Comparison of ENCODE assay signal across 20 cellular contexts in genomic region chr1:46653405-46653853, GRCh38. TPM values are rescaled to one million over a fixed set of nuclear protein-coding genes. Genes with fewer than 3 reads are reported as not detected.
DNase-seq lines count a peak whose midpoint lies in the region; ATAC-seq, FAIRE-seq and TF ChIP-seq lines count a peak whose summit lies in the region.
"Had no signal": no experiment of that assay in that cellular context is flagged by ENCODE, and none has a peak within 500 bp of the region (broad histone marks: within the 10 kb centered on the region; RNA-seq: fewer than 3 reads in every experiment).

No MANE protein-coding gene starts in this region.

- peaks cover 60% of the 10 kb centered on the region for H3K36me3 Mint-ChIP-seq in activated CD8-positive, alpha-beta T cell treated with anti-CD3 and anti-CD28 coated beads for 36 hours (ENCODE audit: low read depth)
- H3K36me3 Mint-ChIP-seq in activated CD8-positive, alpha-beta T cell treated with anti-CD3 and anti-CD28 coated beads, Interleukin-2, amount 10 ng/mL, durations not matched to agents 7 days and 5 days (ENCODE audit: low read depth): peaks cover 59% of the 10 kb centered on the region

- TF ChIP-seq CTCF in activated CD8-positive, alpha-beta T cell treated with anti-CD3 and anti-CD28 coated beads for 36 hours (IDR thresholded peaks at IDR 0.05): no peak
- no peak for TF ChIP-seq CTCF in fibroblast of lung (conservative IDR thresholded peaks at IDR 0.05 in 1 of 2, IDR thresholded peaks at IDR 0.05 in 1 of 2; ENCODE audit: low read depth in 1 of 2, low read length in 2 of 2)

- H3K27ac ChIP-seq in fibroblast of lung (ENCODE audit: insufficient read depth, low read length) (no peak overlapping the region), small intestine (ENCODE audit: low read depth in 1 of 2, low read length in 1 of 2) (peak overlapping the region; percentile 24 to 63)

- no peaks in the 10 kb centered on the region for H3K27me3 Mint-ChIP-seq in activated CD8-positive, alpha-beta T cell treated with anti-CD3 and anti-CD28 coated beads for 36 hours
- H3K27me3 Mint-ChIP-seq in activated CD8-positive, alpha-beta T cell treated with anti-CD3 and anti-CD28 coated beads, Interleukin-2, amount 10 ng/mL, durations not matched to agents 7 days and 5 days (ENCODE audit: low read depth): no peaks in the 10 kb centered on the region
- H3K27me3 Mint-ChIP-seq: activated naive CD8-positive, alpha-beta T cell treated with anti-CD3 and anti-CD28 coated beads, Interleukin-2, amount 10 ng/mL, durations not matched to agents 7 days and 5 days; T-helper 17 cell had no signal

- 29 to 56% (median 48%) methylated on average over 2 of the region's 2 CpGs for WGBS in small intestine, 3 donors

- no peak for FAIRE-seq in small intestine (lab: Jason Lieb, UNC)
- no peak for FAIRE-seq in frontal cortex (lab: Jason Lieb, UNC)
- FAIRE-seq: GM12891, HTR-8/SVneo had no signal

- peak; percentile 20 for ATAC-seq in activated CD8-positive, alpha-beta T cell treated with anti-CD3 and anti-CD28 coated beads for 36 hours
- no peak for ATAC-seq in activated CD8-positive, alpha-beta T cell treated with anti-CD3 and anti-CD28 coated beads, Interleukin-2, amount 10 ng/mL, durations not matched to agents 7 days and 5 days
- ATAC-seq in GM21619 (IDR thresholded peaks at IDR 0.05; ENCODE audit: unreplicated experiment): no peak
- ATAC-seq: left ventricle myocardium superior, T-helper 17 cell had no signal

- H3K79me2 ChIP-seq in fibroblast of lung (ENCODE audit: control insufficient read depth, insufficient read depth, low read length): no peaks in the 10 kb centered on the region

- no peak for DNase-seq in activated CD8-positive, alpha-beta T cell treated with anti-CD3 and anti-CD28 coated beads for 36 hours
- no peak for DNase-seq in activated CD8-positive, alpha-beta T cell treated with anti-CD3 and anti-CD28 coated beads, Interleukin-2, amount 10 ng/mL, durations not matched to agents 7 days and 5 days
- DNase-seq in LoVo (ENCODE audit: low spot score) (peak; percentile 25), fibroblast of lung (ENCODE audit: low read depth in 2 of 2) (peak; percentile 58 to 61), small intestine (peak; percentile 76), frontal cortex (ENCODE audit: low spot score in 2 of 2) (no peak)
- DNase-seq in activated effector memory CD4-positive, alpha-beta T cell treated with Interleukin-2 at 50 U/mL for 16 hours: no peak
- DNase-seq: ACHN; activated CD4-positive, alpha-beta T cell treated with anti-CD3 and anti-CD28 coated beads, Interleukin-2, amount 50 U/mL, for 48 hours; activated naive CD8-positive, alpha-beta T cell treated with anti-CD3 and anti-CD28 coated beads, Interleukin-2, amount 10 ng/mL, durations not matched to agents 7 days and 5 days; glutamatergic neuron; H7; left ventricle myocardium superior; NCI-H226; Peyer's patch; stimulated activated CD4-positive, alpha-beta T cell treated with anti-CD3 and anti-CD28 coated beads, Interleukin-12 subunit alpha, Interleukin-12 subunit beta, amount 100 ng/mL, for 4 hours; T-helper 17 cell had no signal

- H3K4me1 Mint-ChIP-seq in activated CD8-positive, alpha-beta T cell treated with anti-CD3 and anti-CD28 coated beads for 36 hours (ENCODE audit: low read depth): peaks cover 17% of the 10 kb centered on the region
- peaks cover 4% of the 10 kb centered on the region for H3K4me1 Mint-ChIP-seq in activated CD8-positive, alpha-beta T cell treated with anti-CD3 and anti-CD28 coated beads, Interleukin-2, amount 10 ng/mL, durations not matched to agents 7 days and 5 days (ENCODE audit: low read depth)

- H4K20me1 ChIP-seq in fibroblast of lung (ENCODE audit: control insufficient read depth, extremely low read depth, insufficient read depth, low read length): no peaks in the 10 kb centered on the region

- peak overlapping the region; percentile 51 for H3K4me2 ChIP-seq in fibroblast of lung (ENCODE audit: extremely low read depth, insufficient read depth, low read length)

- H3K4me3 ChIP-seq in fibroblast of lung (replicated peaks in 1 of 4; ENCODE audit: control extremely low read depth in 1 of 4, insufficient read depth in 1 of 4, low read depth in 3 of 4, low read length in 4 of 4) (peak overlapping the region in 2 of 4 experiments; percentile 45 to 47), small intestine (ENCODE audit: low read depth in 1 of 2, low read length in 2 of 2) (no peak overlapping the region)

- no peak overlapping the region for H2AFZ ChIP-seq in fibroblast of lung (ENCODE audit: low read length)

- no peaks in the 10 kb centered on the region for H3K27me3 ChIP-seq in fibroblast of lung (ENCODE audit: control insufficient read depth, insufficient read depth, low read length)
- H3K27me3 ChIP-seq in small intestine (ENCODE audit: control insufficient read depth in 2 of 2, insufficient read depth in 2 of 2, low read length in 2 of 2): no peaks in the 10 kb centered on the region
- H3K27me3 ChIP-seq: Peyer's patch had no signal

- no peak overlapping the region for H3K4me3 Mint-ChIP-seq in activated CD8-positive, alpha-beta T cell treated with anti-CD3 and anti-CD28 coated beads for 36 hours
- no peak overlapping the region for H3K4me3 Mint-ChIP-seq in activated CD8-positive, alpha-beta T cell treated with anti-CD3 and anti-CD28 coated beads, Interleukin-2, amount 10 ng/mL, durations not matched to agents 7 days and 5 days
- H3K4me3 Mint-ChIP-seq: activated naive CD8-positive, alpha-beta T cell treated with anti-CD3 and anti-CD28 coated beads, Interleukin-2, amount 10 ng/mL, durations not matched to agents 7 days and 5 days; T-helper 17 cell had no signal

- H3K9me3 Mint-ChIP-seq in activated CD8-positive, alpha-beta T cell treated with anti-CD3 and anti-CD28 coated beads for 36 hours: peaks cover 11% of the 10 kb centered on the region
- H3K9me3 Mint-ChIP-seq in activated CD8-positive, alpha-beta T cell treated with anti-CD3 and anti-CD28 coated beads, Interleukin-2, amount 10 ng/mL, durations not matched to agents 7 days and 5 days (ENCODE audit: insufficient read depth): peaks cover 6% of the 10 kb centered on the region

- peaks cover 3% of the 10 kb centered on the region for H3K4me1 ChIP-seq in fibroblast of lung (ENCODE audit: control insufficient read depth, extremely low read depth, insufficient read depth, low read length)
- peaks cover 0 to 4% of the 10 kb centered on the region in 2 donors for H3K4me1 ChIP-seq in small intestine (ENCODE audit: control insufficient read depth in 2 of 2, insufficient read depth in 1 of 2, low read depth in 1 of 2, low read length in 1 of 2)

- H3K27ac Mint-ChIP-seq in activated CD8-positive, alpha-beta T cell treated with anti-CD3 and anti-CD28 coated beads for 36 hours: peak overlapping the region; percentile 25
- no peak overlapping the region for H3K27ac Mint-ChIP-seq in activated CD8-positive, alpha-beta T cell treated with anti-CD3 and anti-CD28 coated beads, Interleukin-2, amount 10 ng/mL, durations not matched to agents 7 days and 5 days
- H3K27ac Mint-ChIP-seq: activated naive CD8-positive, alpha-beta T cell treated with anti-CD3 and anti-CD28 coated beads, Interleukin-2, amount 10 ng/mL, durations not matched to agents 7 days and 5 days; T-helper 17 cell had no signal

- no peak overlapping the region for H3K9ac ChIP-seq in fibroblast of lung (ENCODE audit: insufficient read depth, low read length)

- intact Hi-C loops in activated CD8-positive, alpha-beta T cell treated with anti-CD3 and anti-CD28 coated beads for 36 hours (cut with micrococcal nuclease): no loop called here

- H3K9me3 ChIP-seq in fibroblast of lung (ENCODE audit: control insufficient read depth, insufficient read depth, low read depth, low read length) (no peaks in the 10 kb centered on the region), small intestine (ENCODE audit: control insufficient read depth, low read depth) (no peaks in the 10 kb centered on the region)
- H3K9me3 ChIP-seq: Peyer's patch had no signal

- POLR2A ChIA-PET in activated CD8-positive, alpha-beta T cell treated with anti-CD3 and anti-CD28 coated beads for 36 hours (lab: Charles Lee): no interaction called here
- POLR2A ChIA-PET in activated CD8-positive, alpha-beta T cell treated with anti-CD3 and anti-CD28 coated beads, Interleukin-2, amount 10 ng/mL, durations not matched to agents 7 days and 5 days (lab: Charles Lee): interaction anchor here (1.4 kb wide), 1 partner anchor 30 kb away, joined by 3 read pairs; no protein-coding TSS in a partner anchor

- CTCF ChIA-PET in activated CD8-positive, alpha-beta T cell treated with anti-CD3 and anti-CD28 coated beads for 36 hours (lab: Charles Lee): interaction anchor here (1.1 to 1.9 kb wide), 3 partner anchors 47 to 74 kb away, joined by 3 to 5 read pairs (median 3); no protein-coding TSS in a partner anchor
- CTCF ChIA-PET in activated CD8-positive, alpha-beta T cell treated with anti-CD3 and anti-CD28 coated beads, Interleukin-2, amount 10 ng/mL, durations not matched to agents 7 days and 5 days (lab: Charles Lee): interaction anchor here (1.2 kb wide), 1 partner anchor 17 kb away, joined by 3 read pairs; no protein-coding TSS in a partner anchor

- peaks cover 2% of the 10 kb centered on the region for H3K36me3 ChIP-seq in fibroblast of lung (ENCODE audit: control insufficient read depth, insufficient read depth, low read length)
- peaks cover 0 to 5% of the 10 kb centered on the region in 2 donors for H3K36me3 ChIP-seq in small intestine (ENCODE audit: control insufficient read depth in 2 of 2, insufficient read depth in 2 of 2, low read length in 2 of 2)

RNA-seq across cellular contexts. Expression of gene ATPAF1, which starts 14.7 kb away (rescaled TPM):
- 10 to 100 TPM; 40.3 to 41.8 TPM for total RNA-seq in activated CD8-positive, alpha-beta T cell treated with anti-CD3 and anti-CD28 coated beads for 36 hours
- total RNA-seq in activated CD8-positive, alpha-beta T cell treated with anti-CD3 and anti-CD28 coated beads, Interleukin-2, amount 10 ng/mL, durations not matched to agents 7 days and 5 days: 10 to 100 TPM; 47.4 to 55.0 TPM
- 58.3 and 65.6 TPM in 2 replicates for total RNA-seq in fibroblast of lung
- polyA plus RNA-seq in fibroblast of lung: 72.1 and 81.4 TPM in 2 replicates
- polyA plus RNA-seq in fibroblast of lung (2012): 42.3 and 49.5 TPM in 2 replicates
- 15.3 and 17.7 TPM in 2 replicates for polyA minus RNA-seq in fibroblast of lung (ENCODE audit: low replicate concordance)
- 10 to 100 TPM; 23.0 to 37.4 (median 31.8) TPM for polyA plus RNA-seq in small intestine
- total RNA-seq in frontal cortex: 31.4 TPM

RNA-seq across cellular contexts. Expression of gene TEX38, which starts 18.2 kb away (rescaled TPM):
- not detected for total RNA-seq in activated CD8-positive, alpha-beta T cell treated with anti-CD3 and anti-CD28 coated beads for 36 hours
- total RNA-seq in activated CD8-positive, alpha-beta T cell treated with anti-CD3 and anti-CD28 coated beads, Interleukin-2, amount 10 ng/mL, durations not matched to agents 7 days and 5 days: not detected
- total RNA-seq in fibroblast of lung (not detected in 2 replicates), frontal cortex (not detected)
- polyA plus RNA-seq in fibroblast of lung (not detected in 2 replicates), small intestine (not detected)
- polyA plus RNA-seq in fibroblast of lung (2012): not detected in 2 replicates
- not detected in 2 replicates for polyA minus RNA-seq in fibroblast of lung (ENCODE audit: low replicate concordance)
- total RNA-seq: activated naive CD8-positive, alpha-beta T cell treated with anti-CD3 and anti-CD28 coated beads, Interleukin-2, amount 10 ng/mL, durations not matched to agents 7 days and 5 days; H7; left ventricle myocardium superior; Peyer's patch; T-helper 17 cell had no signal

RNA-seq across cellular contexts. Expression of gene MOB3C, which starts 36.8 kb away (rescaled TPM):
- 1 to 10 TPM; 6.3 to 8.7 TPM for total RNA-seq in activated CD8-positive, alpha-beta T cell treated with anti-CD3 and anti-CD28 coated beads for 36 hours
- total RNA-seq in activated CD8-positive, alpha-beta T cell treated with anti-CD3 and anti-CD28 coated beads, Interleukin-2, amount 10 ng/mL, durations not matched to agents 7 days and 5 days: 10 to 100 TPM; 20.1 to 20.9 TPM
- total RNA-seq in fibroblast of lung (12.1 and 14.9 TPM in 2 replicates), frontal cortex (3.3 TPM)
- polyA plus RNA-seq in fibroblast of lung (6.6 and 9.1 TPM in 2 replicates), small intestine (10 to 100 TPM in 1 of 3 donors, 1 to 10 TPM in 2; 7.8 to 10.0 (median 8.9) TPM)
- 4.7 and 6.3 TPM in 2 replicates for polyA plus RNA-seq in fibroblast of lung (2012)
- 6.6 and 10.1 TPM in 2 replicates for polyA minus RNA-seq in fibroblast of lung (ENCODE audit: low replicate concordance)

RNA-seq across cellular contexts. Expression of gene MKNK1, which starts 49.4 kb away (rescaled TPM):
- 10 to 100 TPM; 31.1 to 35.5 TPM for total RNA-seq in activated CD8-positive, alpha-beta T cell treated with anti-CD3 and anti-CD28 coated beads for 36 hours
- 10 to 100 TPM; 68.9 to 72.3 TPM for total RNA-seq in activated CD8-positive, alpha-beta T cell treated with anti-CD3 and anti-CD28 coated beads, Interleukin-2, amount 10 ng/mL, durations not matched to agents 7 days and 5 days
- total RNA-seq in fibroblast of lung (18.2 and 22.3 TPM in 2 replicates), frontal cortex (7.7 TPM)
- polyA plus RNA-seq in fibroblast of lung (32.0 and 33.1 TPM in 2 replicates), small intestine (10 to 100 TPM; 20.2 to 42.5 (median 35.4) TPM)
- 21.9 and 28.0 TPM in 2 replicates for polyA plus RNA-seq in fibroblast of lung (2012)
- polyA minus RNA-seq in fibroblast of lung (ENCODE audit: low replicate concordance): 18.3 and 19.8 TPM in 2 replicates

Comparison
In these comparisons a context has a peak if more than half of its experiments do, and no peak if none do; other contexts are left out.
1. DNase-seq: peak in LoVo (single experiment), fibroblast of lung (2 of 2) and small intestine (single experiment); none in activated CD8-positive, alpha-beta T cell treated with anti-CD3 and anti-CD28 coated beads for 36 hours (single experiment), activated CD8-positive, alpha-beta T cell treated with anti-CD3 and anti-CD28 coated beads, Interleukin-2, amount 10 ng/mL, durations not matched to agents 7 days and 5 days (single experiment), frontal cortex (0 of 2) and activated effector memory CD4-positive, alpha-beta T cell treated with Interleukin-2 at 50 U/mL for 16 hours (single experiment).